16 cellular contexts compared by ENCODE assay signal in genomic region chr3:194156095-194156494, GRCh38. TPM values are rescaled to one million over a fixed set of nuclear protein-coding genes. Genes with fewer than 3 reads are reported as not detected.
DNase-seq lines count a peak whose midpoint lies in the region; ATAC-seq, FAIRE-seq and TF ChIP-seq lines count a peak whose summit lies in the region.
"Had no signal": no experiment of that assay in that cellular context is flagged by ENCODE, and none has a peak within 500 bp of the region (broad histone marks: within the 10 kb centered on the region; RNA-seq: fewer than 3 reads in every experiment).

No MANE protein-coding gene starts in this region.

- no peak overlapping the region for H2AK5ac ChIP-seq in H1 (ENCODE audit: low read depth, low read length)

- H2BK12ac ChIP-seq in H1 (ENCODE audit: low read depth, low read length), result no peak overlapping the region

- H3K9me1 ChIP-seq in K562 (ENCODE audit: control insufficient read depth, insufficient read depth, low read length), result no peaks in the 10 kb centered on the region

- H3K56ac ChIP-seq in H1 (replicated peaks; ENCODE audit: insufficient read length, low read depth, low read length), result no peak overlapping the region

- no peak overlapping the region for H4K8ac ChIP-seq in H1 (ENCODE audit: extremely low read depth, insufficient read depth, low read length)

- H3K27me3 ChIP-seq in heart left ventricle (peaks cover 0 to 16% (median 0%) of the 10 kb centered on the region in 9 donors), right atrium auricular region (no peaks in the 10 kb centered on the region), K562 (ENCODE audit: control insufficient read depth in 2 of 2, insufficient read depth in 2 of 2, low read length in 2 of 2) (no peaks in the 10 kb centered on the region), H1 (replicated peaks in 1 of 4; ENCODE audit: control insufficient read depth in 3 of 4, extremely low read depth in 1 of 4, insufficient read depth in 3 of 4, low read length in 3 of 4) (0 out of 7 replicates have a peak, but pooled peaks cover 0 to 1% (median 0%) of the 10 kb centered on the region in 4 experiments)

- H3K4me3 ChIP-seq in heart left ventricle (no peak overlapping the region), right atrium auricular region (no peak overlapping the region), K562 (no peak overlapping the region), H1 (ENCODE audit: extremely low read depth in 1 of 4, insufficient read depth in 2 of 4, low read depth in 3 of 4, low read length in 4 of 4) (no peak overlapping the region)
- H3K4me3 ChIP-seq: GM23338 had no signal

- H3K23ac ChIP-seq in H1 (ENCODE audit: insufficient read length), result no peak overlapping the region

- in situ Hi-C loops in K562 (cut with MboI), result no loop called here

- H3K9me3 ChIP-seq in heart left ventricle (peaks cover 0 to 10% (median 6%) of the 10 kb centered on the region in 12 donors), right atrium auricular region (peaks cover 0 to 10% of the 10 kb centered on the region in 2 donors), K562 (replicated peaks; ENCODE audit: control insufficient read depth, insufficient read depth, low read depth, low read length) (no peaks in the 10 kb centered on the region), H1 (ENCODE audit: insufficient read depth in 2 of 2, low read depth in 1 of 2, low read length in 1 of 2) (peaks cover 4 to 6% of the 10 kb centered on the region in 2 experiments; a peak in 3 of 4 replicates)

- POLR2A ChIA-PET in K562 (lab: Yijun Ruan, JAX) (interaction anchor here (0.6 kb wide), 1 partner anchor 418 kb away, joined by 3 read pairs; no protein-coding TSS in a partner anchor), H1 (lab: Charles Lee; ENCODE audit: partially characterized antibody) (no interaction called here)

- H4K91ac ChIP-seq in H1 (replicated peaks; ENCODE audit: insufficient read length, low read length), result no peak overlapping the region

- no peaks in the 10 kb centered on the region for H3K79me1 ChIP-seq in H1 (ENCODE audit: low read depth, low read length)

- TF ChIP-seq RAD21 in K562 (CRISPR knock-in tag; conservative IDR thresholded peaks at IDR 0.05 in 1 of 2, IDR thresholded peaks at IDR 0.05 in 1 of 2), result no peak
- no peak for TF ChIP-seq RAD21 in H1 (IDR thresholded peaks at IDR 0.05 in 1 of 2, conservative IDR thresholded peaks at IDR 0.05 in 1 of 2; ENCODE audit: low read depth in 2 of 2, low read length in 2 of 2)

- no peak overlapping the region for H3K18ac ChIP-seq in H1 (ENCODE audit: extremely low read depth, low read length)

- TF ChIP-seq CTCF in heart left ventricle (IDR thresholded peaks at IDR 0.05), result no peak
- TF ChIP-seq CTCF in right atrium auricular region (IDR thresholded peaks at IDR 0.05), result no peak
- TF ChIP-seq CTCF in K562 (IDR thresholded peaks at IDR 0.05 in 2 of 3, conservative IDR thresholded peaks at IDR 0.05 in 1 of 3; ENCODE audit: insufficient read depth in 2 of 3, low read depth in 1 of 3, low read length in 3 of 3), result no peak
- TF ChIP-seq CTCF in H1 (IDR thresholded peaks at IDR 0.05; ENCODE audit: control extremely low read depth in 1 of 3, insufficient read depth in 1 of 3, low read depth in 1 of 3, low read length in 3 of 3), result no peak

- 78 to 81% (median 78%) methylated on average over 9 of the region's 9 CpGs for WGBS in heart left ventricle, 4 donors
- WGBS in K562 (ENCODE audit: insufficient coverage, low coverage, missing lambda C conversion rate), result 68% methylated on average over 9 of the region's 9 CpGs
- 85% methylated on average over 7 of the region's 9 CpGs; no CpG with 5 or more reads in 1 of the 2 experiments for WGBS in H1 (ENCODE audit: extremely low coverage in 1 of 2, insufficient coverage in 1 of 2, insufficient read length in 1 of 2, insufficient replicate concordance in 2 of 2, low coverage in 1 of 2, low lambda C conversion rate in 2 of 2, missing lambda C conversion rate in 1 of 2), 2 experiments

- TF ChIP-seq POLR2A in heart left ventricle (IDR thresholded peaks at IDR 0.05) (no peak), K562 (conservative IDR thresholded peaks at IDR 0.05) (no peak), H1 (IDR thresholded peaks at IDR 0.05; ENCODE audit: control extremely low read depth in 1 of 2, low read depth in 2 of 2, low read length in 2 of 2) (no peak), GM12891 (IDR thresholded peaks at IDR 0.05; ENCODE audit: low read depth, low read length) (no peak)

- ATAC-seq in heart left ventricle, result peak; percentile 54 to 91 (median 82)
- no peak for ATAC-seq in K562
- ATAC-seq: GM23338 had no signal

- TF ChIP-seq EP300 in K562 (IDR thresholded peaks at IDR 0.05; ENCODE audit: low read length) (no peak), H1 (IDR thresholded peaks at IDR 0.05; ENCODE audit: borderline replicate concordance in 1 of 2, low read depth in 2 of 2, low read length in 2 of 2) (no peak)

- H3K79me2 ChIP-seq in K562 (ENCODE audit: control insufficient read depth, insufficient read depth, low read length), result no peaks in the 10 kb centered on the region
- H3K79me2 ChIP-seq in H1 (ENCODE audit: control insufficient read depth in 1 of 2, insufficient read depth in 2 of 2, low read length in 2 of 2), result no peaks in the 10 kb centered on the region

- no peak overlapping the region for H2BK15ac ChIP-seq in H1 (ENCODE audit: low read length)

- no peak overlapping the region for H2BK20ac ChIP-seq in H1 (ENCODE audit: low read length)

- H3K27ac ChIP-seq in heart left ventricle (no peak overlapping the region), right atrium auricular region (no peak overlapping the region), K562 (ENCODE audit: extremely low read depth, low read depth, low read length) (no peak overlapping the region), H1 (ENCODE audit: low read depth, low read length) (no peak overlapping the region)

- no peak overlapping the region for H4K5ac ChIP-seq in H1 (ENCODE audit: insufficient read length, low read depth, low read length)

- H2AFZ ChIP-seq in K562 (ENCODE audit: low read depth, low read length) (0 out of 2 replicates have a peak overlapping the region, but pooled peaks have one; percentile 28), H1 (ENCODE audit: low read length) (peak overlapping the region; percentile 81)
- H2AFZ ChIP-seq: GM23338 had no signal

- H3K36me3 ChIP-seq in heart left ventricle, result no peaks in the 10 kb centered on the region
- H3K36me3 ChIP-seq in right atrium auricular region, result no peaks in the 10 kb centered on the region
- H3K36me3 ChIP-seq in K562 (ENCODE audit: control insufficient read depth, insufficient read depth, low read length), result no peaks in the 10 kb centered on the region
- H3K36me3 ChIP-seq in H1 (ENCODE audit: control insufficient read depth in 2 of 4, insufficient read depth in 4 of 4, low read length in 3 of 4), result no peaks in the 10 kb centered on the region

- H3K9ac ChIP-seq in K562 (ENCODE audit: insufficient read depth in 1 of 2, low read depth in 2 of 2, low read length in 2 of 2) (no peak overlapping the region), H1 (replicated peaks in 1 of 4; ENCODE audit: extremely low read depth in 1 of 4, low read depth in 3 of 4, low read length in 3 of 4) (no peak overlapping the region)

- CTCF ChIA-PET in K562 (lab: Yijun Ruan, JAX; ENCODE audit: low intra/inter-chr PET ratio) (no interaction called here), H1 (lab: Charles Lee; ENCODE audit: partially characterized antibody) (interaction anchor here (1.0 to 1.6 kb wide), 3 partner anchors 15 to 114 kb away, joined by 3 read pairs; no protein-coding TSS in a partner anchor)

- DNase-seq in heart left ventricle, result peak in 2 of 5 donors; percentile 35 to 56
- no peak for DNase-seq in right atrium auricular region (ENCODE audit: low spot score)
- no peak for DNase-seq in K562 (ENCODE audit: extremely low read depth in 1 of 4, low spot score in 3 of 4)
- DNase-seq in H1 (ENCODE audit: low read depth in 1 of 2, low spot score in 2 of 2), result no peak
- no peak for DNase-seq in DMS 273 treated with DMSO at 0.1 percent for 48 hours (lab: John Stamatoyannopoulos, UW)
- DNase-seq in GM12891 (ENCODE audit: insufficient read length, low spot score), result no peak
- DNase-seq: C1 segment of cervical spinal cord; Calu3; CD4-positive, alpha-beta memory T cell; COR-L47; DMS153; DND-41; H7; HCEC 1CT had no signal

- no TSS peak for BruUV-seq in K562 (replicated peaks; lab: Mats Ljungman, UMichigan)

- no peak overlapping the region for H3K4ac ChIP-seq in H1 (replicated peaks; ENCODE audit: insufficient read length, low read depth, low read length)

- no peak overlapping the region for H2BK5ac ChIP-seq in H1 (ENCODE audit: low read depth, low read length)

- H3K14ac ChIP-seq in H1 (ENCODE audit: insufficient read length), result no peak overlapping the region

- no peak overlapping the region for H2BK120ac ChIP-seq in H1 (replicated peaks; ENCODE audit: low read depth, low read length)

- FAIRE-seq in K562 (lab: Jason Lieb, UNC) (no peak), H1 (lab: Jason Lieb, UNC) (no peak), GM12891 (lab: Jason Lieb, UNC) (no peak)
- FAIRE-seq: G401.6 had no signal

- H3K4me2 ChIP-seq in K562 (ENCODE audit: insufficient read depth, low read length) (no peak overlapping the region), H1 (ENCODE audit: insufficient read depth in 1 of 2, low read depth in 2 of 2, low read length in 2 of 2) (no peak overlapping the region)
- H3K4me2 ChIP-seq: GM23338 had no signal

- intact Hi-C loops in heart left ventricle (cut with DNase I), result no loop called here
- intact Hi-C loops in K562 (cut with micrococcal nuclease), result no loop called here

- no peaks in the 10 kb centered on the region for H3K23me2 ChIP-seq in H1 (ENCODE audit: low read depth, low read length)

- H4K20me1 ChIP-seq in K562 (replicated peaks; ENCODE audit: control insufficient read depth, insufficient read depth, low read length) (no peaks in the 10 kb centered on the region), H1 (replicated peaks in 1 of 2; ENCODE audit: control insufficient read depth in 1 of 2, insufficient read depth in 2 of 2, low read length in 2 of 2) (no peaks in the 10 kb centered on the region)

- H3K4me1 ChIP-seq in heart left ventricle (no peaks in the 10 kb centered on the region), right atrium auricular region (no peaks in the 10 kb centered on the region), K562 (replicated peaks in 1 of 2; ENCODE audit: control insufficient read depth in 2 of 2, insufficient read depth in 2 of 2, low read length in 2 of 2) (peaks cover 0 to 3% of the 10 kb centered on the region in 2 experiments; a peak in 1 of 5 replicates), H1 (replicated peaks in 1 of 4; ENCODE audit: control insufficient read depth in 3 of 4, insufficient read depth in 4 of 4, low read length in 3 of 4) (peaks cover 0 to 1% (median 0%) of the 10 kb centered on the region in 4 experiments; a peak in 4 of 7 replicates)

RNA-seq across cellular contexts. Expression of gene HES1, which starts 20.1 kb away (rescaled TPM):
- total RNA-seq in heart left ventricle (10 to 100 TPM in 7 of 9 donors, 1 to 10 TPM in 2; 9.2 to 32.3 (median 19.2) TPM), right atrium auricular region (10 to 100 TPM; 32.1 to 43.6 TPM), K562 (2014; rRNA removed) (37.0 and 46.8 TPM in 2 replicates), K562 (2014; rRNA removed; fragmentation: Illumina TruSeq; extraction: Trizol) (17.7 and 17.8 TPM in 2 replicates), K562 (2015; rRNA removed; fragmentation: Illumina TruSeq; extraction: Trizol) (24.0 and 24.9 TPM in 2 replicates), K562 (2021) (30.5 and 39.1 TPM in 2 replicates)
- polyA plus RNA-seq in heart left ventricle (10 to 100 TPM in 1 of 2 donors, 1 to 10 TPM in 1; 9.2 to 11.7 TPM), K562 (2011; rRNA removed) (4.8 and 9.0 TPM in 2 replicates), K562 (2014; fragmentation: Illumina TruSeq; extraction: Trizol) (16.7 and 19.3 TPM in 2 replicates), K562 (2014; fragmentation: Nextera tagmentation; extraction: Ambion mirVana) (1 to 10 TPM; 3.4 to 6.3 TPM), K562 (2014; rRNA removed) (23.1 and 32.2 TPM in 2 replicates), H1 (2011; rRNA removed) (7.9 and 9.9 TPM in 2 replicates)
- total RNA-seq in K562 (2011; cell fraction: chromatin; rRNA removed; ENCODE audit: low replicate concordance), result 7.6 and 9.1 TPM in 2 replicates
- total RNA-seq in K562 (2011; cell fraction: nucleolus; rRNA removed), result 13.3 and 13.7 TPM in 2 replicates
- 10.1 and 12.0 TPM in 2 replicates for total RNA-seq in K562 (2011; cell fraction: nucleoplasm; rRNA removed)
- polyA plus RNA-seq in K562 (2011; cell fraction: cytosol; rRNA removed), result 4.5 and 21.4 TPM in 2 replicates
- polyA plus RNA-seq in K562 (2011; cell fraction: nucleus; rRNA removed), result 7.4 and 25.5 TPM in 2 replicates
- 45.6 and 82.2 TPM in 2 replicates for polyA plus RNA-seq in K562 (2012)
- polyA minus RNA-seq in K562 (2011; rRNA and poly(A)+ RNA removed), result 2.8 and 7.0 TPM in 2 replicates
- polyA minus RNA-seq in K562 (2011; cell fraction: cytosol; rRNA and poly(A)+ RNA removed), result 7.7 and 23.0 TPM in 2 replicates
- polyA minus RNA-seq in K562 (2011; cell fraction: nucleus; rRNA and poly(A)+ RNA removed), result 12.7 and 22.8 TPM in 2 replicates
- 12.2 and 12.9 TPM in 2 replicates for total RNA-seq in H1 (2021; fragmentation: NEBNext Ultra II Directional; extraction: Animal tissue kit (Norgen Biotek cat#: 25700))
- polyA plus RNA-seq in H1 (2011; cell fraction: cytosol; rRNA removed), result 8.8 TPM
- 12.0 TPM for polyA plus RNA-seq in H1 (2011; cell fraction: nucleus; rRNA removed)
- 9.3 to 13.8 TPM (median 11.0 TPM) in 4 replicates for polyA plus RNA-seq in H1 (2012, experiment 1 of 2)
- polyA plus RNA-seq in H1 (2012, experiment 2 of 2), result 14.2 TPM
- 16.5 TPM for polyA plus RNA-seq in H1 (2013, experiment 1 of 2)
- polyA plus RNA-seq in H1 (2013, experiment 2 of 2), result 15.9 TPM
- 4.8 and 5.7 TPM in 2 replicates for polyA minus RNA-seq in H1 (2011; rRNA and poly(A)+ RNA removed)
- 17.6 TPM for polyA minus RNA-seq in H1 (2011; cell fraction: cytosol; rRNA and poly(A)+ RNA removed)
- polyA minus RNA-seq in H1 (2011; cell fraction: nucleus; rRNA and poly(A)+ RNA removed), result 18.8 TPM
- 10.6 TPM for polyA plus RNA-seq in GM12891 (2012; ENCODE audit: low read depth, missing spikeins)
- total RNA-seq: CD4-positive, alpha-beta memory T cell had no signal
